In genomic region chr5:125409496-125410351, GRCh38 we compare ENCODE assay signal across 10 cellular contexts.
DNase-seq lines count a peak whose midpoint lies in the region; ATAC-seq, FAIRE-seq and TF ChIP-seq lines count a peak whose summit lies in the region.
"Had no signal": no experiment of that assay in that cellular context is flagged by ENCODE, and none has a peak within 500 bp of the region (broad histone marks: within the 10 kb centered on the region; RNA-seq: fewer than 3 reads in every experiment).

No MANE protein-coding gene starts in this region.

- RAD21 ChIA-PET in GM12878 (lab: Charles Lee; ENCODE audit: unreplicated experiment), result interaction anchor here (0.5 to 1.8 kb wide), 3 partner anchors 404 to 489 kb away, joined by 3 to 6 read pairs (median 3); no protein-coding TSS in a partner anchor

- BruUV-seq in GM12878 (replicated peaks; lab: Mats Ljungman, UMichigan) (no TSS peak), HepG2 (replicated peaks; lab: Mats Ljungman, UMichigan) (no TSS peak)

- H3K27me3 ChIP-seq in GM12878 (replicated peaks in 1 of 2; ENCODE audit: control insufficient read depth in 2 of 2, insufficient read depth in 2 of 2, low read length in 1 of 2), result no peaks in the 10 kb centered on the region
- H3K27me3 ChIP-seq in HepG2 (ENCODE audit: control insufficient read depth in 1 of 2, insufficient read depth in 2 of 2, low read length in 2 of 2), result no peaks in the 10 kb centered on the region
- H3K27me3 ChIP-seq: BLaER1 treated with 17β-estradiol and CSF1 and Interleukin-3, amounts not matched to agents 10 nM and 100 nM had no signal

- H3K4me3 ChIP-seq in GM12878, result no peak overlapping the region; the same call in 1 of the 2 replicates
- H3K4me3 ChIP-seq in HepG2 (replicated peaks in 1 of 3; ENCODE audit: insufficient read depth in 1 of 3, low read depth in 2 of 3, low read length in 3 of 3), result no peak overlapping the region
- H3K4me3 ChIP-seq: BLaER1 treated with 17β-estradiol and CSF1 and Interleukin-3, amounts not matched to agents 10 nM and 100 nM had no signal

- H3K9ac ChIP-seq in GM12878 (ENCODE audit: control insufficient read depth, insufficient read depth, low read length) (no peak overlapping the region), HepG2 (ENCODE audit: insufficient read depth, low read depth, low read length) (no peak overlapping the region)
- H3K9ac ChIP-seq: BLaER1 treated with 17β-estradiol and CSF1 and Interleukin-3, amounts not matched to agents 10 nM and 100 nM had no signal

- H3K36me3 ChIP-seq in GM12878 (ENCODE audit: control insufficient read depth in 2 of 2, insufficient read depth in 2 of 2, low read length in 1 of 2), result no peaks in the 10 kb centered on the region
- H3K36me3 ChIP-seq in HepG2 (replicated peaks in 1 of 2; ENCODE audit: control insufficient read depth in 1 of 2, insufficient read depth in 2 of 2, low read length in 2 of 2), result no peaks in the 10 kb centered on the region
- H3K36me3 ChIP-seq: BLaER1 treated with 17β-estradiol and CSF1 and Interleukin-3, amounts not matched to agents 10 nM and 100 nM had no signal

- SMC1A ChIA-PET in GM12878 (lab: Charles Lee; ENCODE audit: uncharacterized antibody, unreplicated experiment), result interaction anchor here (0.6 to 1.5 kb wide), 4 partner anchors 8 to 1306 kb away, joined by 3 read pairs; no protein-coding TSS in a partner anchor

- 77% methylated on average over 11 of the region's 11 CpGs for WGBS in GM12878 (ENCODE audit: insufficient coverage, insufficient replicate concordance, low lambda C conversion rate, missing lambda C conversion rate)
- 27% methylated on average over 11 of the region's 11 CpGs for WGBS in HepG2 (ENCODE audit: low lambda C conversion rate)

- H3K79me2 ChIP-seq in GM12878 (ENCODE audit: control insufficient read depth, insufficient read depth, low read length) (no peaks in the 10 kb centered on the region), HepG2 (ENCODE audit: insufficient read depth, low read length) (no peaks in the 10 kb centered on the region)

- POLR2A ChIA-PET in GM12878 (lab: Charles Lee) (interaction anchor here (0.6 kb wide), 1 partner anchor 1134 kb away, joined by 3 read pairs; no protein-coding TSS in a partner anchor), HepG2 (lab: Yijun Ruan, JAX) (no interaction called here)

- H3K9me3 ChIP-seq in GM12878 (replicated peaks; ENCODE audit: control insufficient read depth, insufficient read depth, low read length), result peaks cover 7% of the 10 kb centered on the region; the same call in 2 of the 3 replicates
- H3K9me3 ChIP-seq in HepG2 (ENCODE audit: low read length), result no peaks in the 10 kb centered on the region

- TF ChIP-seq CTCF in GM12878 (IDR thresholded peaks at IDR 0.05 in 2 of 3, conservative IDR thresholded peaks at IDR 0.05 in 1 of 3; ENCODE audit: control insufficient read depth in 2 of 3, extremely low read depth in 1 of 3, insufficient read depth in 1 of 3, low read depth in 3 of 3, low read length in 3 of 3), result no peak
- no peak for TF ChIP-seq CTCF in HepG2 (CRISPR knock-in tag; IDR thresholded peaks at IDR 0.05)

- intact Hi-C loops in GM12878 (cut with micrococcal nuclease; ENCODE audit: unreplicated experiment) (loop anchor here (5.0 to 10.0 kb wide), 4 partner anchors 152 to 755 kb away; no protein-coding TSS in a partner anchor), HepG2 (cut with micrococcal nuclease; ENCODE audit: unreplicated experiment) (no loop called here)

- H3K4me2 ChIP-seq in GM12878 (ENCODE audit: control insufficient read depth, insufficient read depth) (peak overlapping the region; percentile 93), HepG2 (ENCODE audit: low read depth, low read length) (no peak overlapping the region)

- FAIRE-seq in GM12878 (lab: Jason Lieb, UNC) (no peak), HepG2 (lab: Jason Lieb, UNC) (no peak)

- TF ChIP-seq EP300 in GM12878 (IDR thresholded peaks at IDR 0.05; ENCODE audit: borderline replicate concordance in 1 of 2, control insufficient read depth in 1 of 2, low read depth in 2 of 2, low read length in 2 of 2) (no peak), HepG2 (IDR thresholded peaks at IDR 0.05; ENCODE audit: low read depth in 2 of 2, low read length in 2 of 2) (no peak), HepG2 (CRISPR knock-in tag; IDR thresholded peaks at IDR 0.05; ENCODE audit: borderline replicate concordance) (no peak)

- H3K27ac ChIP-seq in GM12878 (ENCODE audit: control insufficient read depth, insufficient read depth) (peak overlapping the region; percentile 88), HepG2 (ENCODE audit: extremely low read length, insufficient read depth, low read length) (no peak overlapping the region)
- H3K27ac ChIP-seq: BLaER1 treated with 17β-estradiol and CSF1 and Interleukin-3, amounts not matched to agents 10 nM and 100 nM had no signal

- CTCF ChIA-PET in GM12878 (lab: Yijun Ruan, JAX), result no interaction called here
- CTCF ChIA-PET in HepG2 (lab: Yijun Ruan, JAX; ENCODE audit: low intra/inter-chr PET ratio, low total read pairs), result no interaction called here

- peaks cover 43% of the 10 kb centered on the region for H3K4me1 ChIP-seq in GM12878 (ENCODE audit: control insufficient read depth, insufficient read depth, low read length)
- no peaks in the 10 kb centered on the region for H3K4me1 ChIP-seq in HepG2 (ENCODE audit: insufficient read depth, low read length)

- no peaks in the 10 kb centered on the region for H4K20me1 ChIP-seq in GM12878 (ENCODE audit: control insufficient read depth, insufficient read depth)
- no peaks in the 10 kb centered on the region for H4K20me1 ChIP-seq in HepG2 (ENCODE audit: insufficient read depth, low read length)
- H4K20me1 ChIP-seq: BLaER1 treated with 17β-estradiol and CSF1 and Interleukin-3, amounts not matched to agents 10 nM and 100 nM had no signal

- DNase-seq in ACHN (peak; percentile 8), NCI-H187 (lab: John Stamatoyannopoulos, UW) (peak; percentile 84 to 86), GM12878 (ENCODE audit: low read depth, low spot score) (no peak), medulla oblongata (ENCODE audit: extremely low spot score) (peak; percentile 52), HepG2 (ENCODE audit: low spot score) (no peak)
- DNase-seq: activated T-cell treated with anti-CD3 and anti-CD28 coated beads for 4 hours had no signal

- in situ Hi-C loops in ACHN (cut with HindIII; ENCODE audit: low pct_ligation_motif_present, low pct_unique_long_range_greater_than_20kb, low sequenced_read_pairs), result no loop called here
- in situ Hi-C loops in GM12878 (cut with MboI), result loop anchor here (10.0 kb wide), 1 partner anchor 475 kb away; no protein-coding TSS in a partner anchor
- in situ Hi-C loops in HepG2 (cut with HindIII; ENCODE audit: extremely low pct_ligation_motif_present, low pct_unique_long_range_greater_than_20kb), result no loop called here

- TF ChIP-seq RAD21 in GM12878 (IDR thresholded peaks at IDR 0.05; ENCODE audit: insufficient read depth, low read depth, low read length) (no peak), HepG2 (CRISPR knock-in tag; IDR thresholded peaks at IDR 0.05) (no peak)

- ATAC-seq in GM12878 (no peak), HepG2 (no peak), HG02840 (IDR thresholded peaks at IDR 0.05; ENCODE audit: low FRiP score, unreplicated experiment) (no peak), GM18861 (IDR thresholded peaks at IDR 0.05; ENCODE audit: unreplicated experiment) (no peak), HG03432 (IDR thresholded peaks at IDR 0.05; ENCODE audit: unreplicated experiment) (no peak)

- peak overlapping the region; percentile 37 for H2AFZ ChIP-seq in GM12878 (ENCODE audit: control insufficient read depth, low read depth, low read length)
- H2AFZ ChIP-seq in HepG2 (ENCODE audit: low read length), result no peak overlapping the region

- TF ChIP-seq POLR2A in GM12878 (IDR thresholded peaks at IDR 0.05; ENCODE audit: low read depth, low read length) (no peak), HepG2 (IDR thresholded peaks at IDR 0.05; ENCODE audit: insufficient read depth in 1 of 2, low read depth in 2 of 2, low read length in 2 of 2) (no peak)

TF ChIP-seq in GM12878, 131 proteins besides CTCF, POLR2A, EP300 and RAD21 (continues in another document):
- no peak for TF ChIP-seq FOXM1 (IDR thresholded peaks at IDR 0.05; ENCODE audit: low read depth, low read length)

TF ChIP-seq in HepG2, 621 proteins besides CTCF, POLR2A, EP300 and RAD21:
- no peak for TF ChIP-seq ZSCAN21 (CRISPR knock-in tag; IDR thresholded peaks at IDR 0.05; ENCODE audit: borderline replicate concordance)

Comparison
In these comparisons a context has a peak if more than half of its experiments do, and no peak if none do; other contexts are left out.
1. DNase-seq: peak in ACHN (single experiment), NCI-H187 (2 of 2) and medulla oblongata (single experiment); none in GM12878 (single experiment) and HepG2 (single experiment).